Comparison of ENCODE assay signal across 1 cellular context in genomic region chr7:116957874-116958273, GRCh38.
TF ChIP-seq lines count a peak whose summit lies in the region.

No MANE protein-coding gene starts in this region.

TF ChIP-seq in HepG2, 621 proteins besides CTCF, POLR2A, EP300 and RAD21 (continued from another document):
- TF ChIP-seq HIVEP1 (CRISPR knock-in tag; IDR thresholded peaks at IDR 0.05) (no peak), MEIS1 (CRISPR knock-in tag; IDR thresholded peaks at IDR 0.05; ENCODE audit: borderline replicate concordance) (no peak), CENPX (CRISPR knock-in tag; IDR thresholded peaks at IDR 0.05) (no peak), RORA (CRISPR knock-in tag; IDR thresholded peaks at IDR 0.05) (no peak), HMGA1 (CRISPR knock-in tag; conservative IDR thresholded peaks at IDR 0.05) (no peak), ZNF44 (CRISPR knock-in tag; IDR thresholded peaks at IDR 0.05) (no peak), SATB2 (CRISPR knock-in tag; IDR thresholded peaks at IDR 0.05) (no peak), ZBTB7B (CRISPR knock-in tag; IDR thresholded peaks at IDR 0.05) (no peak), ELF4 (CRISPR knock-in tag; IDR thresholded peaks at IDR 0.05; ENCODE audit: borderline replicate concordance) (no peak), PRDM10 (CRISPR knock-in tag; IDR thresholded peaks at IDR 0.05; ENCODE audit: low read depth) (no peak), PRDM4 (CRISPR knock-in tag; IDR thresholded peaks at IDR 0.05; ENCODE audit: borderline replicate concordance) (no peak), HMGXB4 (CRISPR knock-in tag; IDR thresholded peaks at IDR 0.05; ENCODE audit: borderline replicate concordance in 1 of 2, low read depth in 1 of 2) (no peak), ZNF800 (CRISPR knock-in tag; IDR thresholded peaks at IDR 0.05) (no peak)
